In the genomic region with DNA sequence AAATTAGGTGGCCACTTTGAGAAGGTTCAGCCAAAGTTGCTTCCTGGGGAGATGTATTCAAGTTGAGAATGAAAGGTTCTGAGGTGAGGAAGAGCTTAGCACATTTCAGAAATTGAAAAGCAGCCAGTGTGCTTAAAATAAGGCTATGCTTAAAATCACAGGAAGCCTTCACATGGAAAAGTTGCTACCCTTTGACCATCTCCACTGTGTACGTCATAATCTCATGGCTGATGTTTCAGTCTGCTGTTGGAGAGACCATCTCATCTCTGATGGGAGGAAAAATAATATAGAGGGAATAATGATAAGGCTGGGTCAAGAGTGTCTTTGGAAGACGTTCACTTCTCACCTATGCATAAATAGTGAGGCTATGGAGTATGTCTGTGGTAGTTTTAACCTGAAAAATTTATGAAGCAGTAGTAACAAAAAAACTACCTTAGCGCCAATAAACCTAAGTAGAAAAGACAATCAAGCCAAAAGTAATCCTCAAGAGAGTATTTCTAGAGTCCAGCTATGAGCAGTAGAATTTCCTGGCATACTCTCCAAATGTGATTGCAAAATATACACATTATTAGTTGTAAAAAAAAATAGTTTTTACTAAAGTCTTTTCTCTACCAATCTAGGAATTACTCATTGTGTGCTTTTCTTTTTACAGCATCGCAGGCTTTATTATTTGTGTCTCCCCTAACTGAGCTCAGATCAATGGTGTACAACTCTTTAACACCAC, we compare ENCODE assay signal across 19 cellular contexts.
DNase-seq lines count a peak whose midpoint lies in the region; ATAC-seq and TF ChIP-seq lines count a peak whose summit lies in the region.
"Had no signal": no experiment of that assay in that cellular context is flagged by ENCODE, and none has a peak within 500 bp of the region (broad histone marks: within the 10 kb centered on the region; RNA-seq: fewer than 3 reads in every experiment).

No MANE protein-coding gene starts in this region.

- no peak for TF ChIP-seq POLR2A in erythroblast (IDR thresholded peaks at IDR 0.05; ENCODE audit: low read length)

- WGBS in GM23248 (ENCODE audit: low coverage in 1 of 2, low lambda C conversion rate in 2 of 2, missing lambda C conversion rate in 2 of 2), 2 experiments: 73 to 75% methylated on average over 4 of the region's 4 CpGs

- no peak overlapping the region for H2AFZ ChIP-seq in GM23248

- no peaks in the 10 kb centered on the region for H4K20me1 ChIP-seq in GM23248 (ENCODE audit: insufficient read depth)

- intact Hi-C loops in activated CD8-positive, alpha-beta T cell treated with anti-CD3 and anti-CD28 coated beads for 36 hours (cut with micrococcal nuclease): no loop called here

- H3K27me3 ChIP-seq in GM23248 (replicated peaks; ENCODE audit: insufficient read depth): no peaks in the 10 kb centered on the region
- H3K27me3 ChIP-seq: SJSA1 had no signal

- no peaks in the 10 kb centered on the region for H3K9me2 ChIP-seq in GM23248 (ENCODE audit: insufficient read depth)

- TF ChIP-seq CTCF in activated CD8-positive, alpha-beta T cell treated with anti-CD3 and anti-CD28 coated beads for 36 hours (IDR thresholded peaks at IDR 0.05): no peak

- H3K4me3 Mint-ChIP-seq in activated T-cell treated with anti-CD3 and anti-CD28 coated beads, Interleukin-2, amount 50 U/mL, for 72 hours: no peak overlapping the region
- no peak overlapping the region for H3K4me3 Mint-ChIP-seq in activated T-cell treated with anti-CD3 and anti-CD28 coated beads, Interleukin-2, amount 50 U/mL, for 24 hours
- H3K4me3 Mint-ChIP-seq in activated CD8-positive, alpha-beta T cell treated with anti-CD3 and anti-CD28 coated beads for 36 hours: no peak overlapping the region

- no peaks in the 10 kb centered on the region for H3K36me3 ChIP-seq in GM23248 (ENCODE audit: low read depth)
- H3K36me3 ChIP-seq: HAP-1, SJSA1 had no signal

- no peak for DNase-seq in activated T-cell treated with anti-CD3 and anti-CD28 coated beads, Interleukin-2, amount 50 U/mL, for 72 hours
- DNase-seq in activated T-cell treated with anti-CD3 and anti-CD28 coated beads, Interleukin-2, amount 50 U/mL, for 24 hours: no peak
- DNase-seq in GM23248: peak; percentile 71
- DNase-seq in fibroblast of peridontal ligament (ENCODE audit: extremely low read depth): peak; percentile 82
- peak; percentile 72 for DNase-seq in skeletal muscle cell (ENCODE audit: low read depth)
- no peak for DNase-seq in stimulated activated CD4-positive, alpha-beta T cell treated with anti-CD3 and anti-CD28 coated beads, Interleukin-15, amount 100 ng/mL, for 24 hours
- DNase-seq in erythroblast (lab: John Stamatoyannopoulos, UW): no peak
- DNase-seq in activated CD8-positive, alpha-beta T cell treated with anti-CD3 and anti-CD28 coated beads for 36 hours: no peak
- DNase-seq: 8988T, AML-193, Caco-2, DMS153, EL, NCI-H187, PC-3 had no signal

- no peaks in the 10 kb centered on the region for H3K36me3 Mint-ChIP-seq in activated T-cell treated with anti-CD3 and anti-CD28 coated beads, Interleukin-2, amount 50 U/mL, for 72 hours (ENCODE audit: insufficient read depth in 2 of 2)
- H3K36me3 Mint-ChIP-seq in activated T-cell treated with anti-CD3 and anti-CD28 coated beads, Interleukin-2, amount 50 U/mL, for 24 hours (ENCODE audit: low read depth): peaks cover 5% of the 10 kb centered on the region
- H3K36me3 Mint-ChIP-seq in activated CD8-positive, alpha-beta T cell treated with anti-CD3 and anti-CD28 coated beads for 36 hours (ENCODE audit: low read depth): no peaks in the 10 kb centered on the region

- peak overlapping the region; percentile 13 for H3K27ac Mint-ChIP-seq in activated T-cell treated with anti-CD3 and anti-CD28 coated beads, Interleukin-2, amount 50 U/mL, for 72 hours
- H3K27ac Mint-ChIP-seq in activated T-cell treated with anti-CD3 and anti-CD28 coated beads, Interleukin-2, amount 50 U/mL, for 24 hours: no peak overlapping the region
- no peak overlapping the region for H3K27ac Mint-ChIP-seq in activated CD8-positive, alpha-beta T cell treated with anti-CD3 and anti-CD28 coated beads for 36 hours

- in situ Hi-C loops in GM23248 (cut with MboI): no loop called here

- no peaks in the 10 kb centered on the region for H3K79me2 ChIP-seq in GM23248 (ENCODE audit: insufficient read depth)

- 0 out of 2 replicates have a peak overlapping the region, but pooled peaks have one; percentile 4 for H3K27ac ChIP-seq in GM23248
- H3K27ac ChIP-seq: HL-60, RWPE1, SJSA1 had no signal

- peaks cover 29% of the 10 kb centered on the region for H3F3A ChIP-seq in GM23248 (ENCODE audit: insufficient read depth)

- H3K4me1 ChIP-seq in GM23248 (ENCODE audit: insufficient read depth): peaks cover 41% of the 10 kb centered on the region
- H3K4me1 ChIP-seq: Caco-2, SJSA1 had no signal

- POLR2A ChIA-PET in activated CD8-positive, alpha-beta T cell treated with anti-CD3 and anti-CD28 coated beads for 36 hours (lab: Charles Lee): no interaction called here

- H3K4me1 Mint-ChIP-seq in activated T-cell treated with anti-CD3 and anti-CD28 coated beads, Interleukin-2, amount 50 U/mL, for 72 hours (ENCODE audit: low read depth): peaks cover 6% of the 10 kb centered on the region
- peaks cover 2% of the 10 kb centered on the region for H3K4me1 Mint-ChIP-seq in activated T-cell treated with anti-CD3 and anti-CD28 coated beads, Interleukin-2, amount 50 U/mL, for 24 hours (ENCODE audit: low read depth)
- peaks cover 3% of the 10 kb centered on the region for H3K4me1 Mint-ChIP-seq in activated CD8-positive, alpha-beta T cell treated with anti-CD3 and anti-CD28 coated beads for 36 hours (ENCODE audit: low read depth)

- H3K4me3 ChIP-seq in GM23248 (no peak overlapping the region), skeletal muscle cell (ENCODE audit: low read depth, low read length) (no peak overlapping the region)
- H3K4me3 ChIP-seq: HAP-1, SJSA1 had no signal

- H3K9ac ChIP-seq in GM23248: no peak overlapping the region

- H3K4me2 ChIP-seq in GM23248 (ENCODE audit: unreplicated experiment): peak overlapping the region; percentile 32

- H3K27me3 Mint-ChIP-seq in activated T-cell treated with anti-CD3 and anti-CD28 coated beads, Interleukin-2, amount 50 U/mL, for 72 hours (ENCODE audit: low read depth): no peaks in the 10 kb centered on the region
- no peaks in the 10 kb centered on the region for H3K27me3 Mint-ChIP-seq in activated T-cell treated with anti-CD3 and anti-CD28 coated beads, Interleukin-2, amount 50 U/mL, for 24 hours
- no peaks in the 10 kb centered on the region for H3K27me3 Mint-ChIP-seq in activated CD8-positive, alpha-beta T cell treated with anti-CD3 and anti-CD28 coated beads for 36 hours

- H3K9me3 ChIP-seq in GM23248 (ENCODE audit: low read depth): no peaks in the 10 kb centered on the region
- H3K9me3 ChIP-seq: Caco-2, HAP-1, SJSA1 had no signal

- CTCF ChIA-PET in activated CD8-positive, alpha-beta T cell treated with anti-CD3 and anti-CD28 coated beads for 36 hours (lab: Charles Lee): interaction anchor here (0.9 to 1.0 kb wide), 2 partner anchors 12 to 61 kb away, joined by 3 read pairs; no protein-coding TSS in a partner anchor

- no peak for ATAC-seq in activated T-cell treated with anti-CD3 and anti-CD28 coated beads, Interleukin-2, amount 50 U/mL, for 72 hours (replicated peaks in 1 of 2)
- no peak for ATAC-seq in activated CD8-positive, alpha-beta T cell treated with anti-CD3 and anti-CD28 coated beads for 36 hours
- ATAC-seq: PC-3 had no signal

- H3K9me3 Mint-ChIP-seq in activated T-cell treated with anti-CD3 and anti-CD28 coated beads, Interleukin-2, amount 50 U/mL, for 72 hours: no peaks in the 10 kb centered on the region
- no peaks in the 10 kb centered on the region for H3K9me3 Mint-ChIP-seq in activated T-cell treated with anti-CD3 and anti-CD28 coated beads, Interleukin-2, amount 50 U/mL, for 24 hours
- no peaks in the 10 kb centered on the region for H3K9me3 Mint-ChIP-seq in activated CD8-positive, alpha-beta T cell treated with anti-CD3 and anti-CD28 coated beads for 36 hours

Comparison
In these comparisons a context has a peak if more than half of its experiments do, and no peak if none do; other contexts are left out.
1. DNase-seq: peak in GM23248 (single experiment), fibroblast of peridontal ligament (single experiment) and skeletal muscle cell (single experiment); none in activated T-cell treated with anti-CD3 and anti-CD28 coated beads, Interleukin-2, amount 50 U/mL, for 72 hours (0 of 2), activated T-cell treated with anti-CD3 and anti-CD28 coated beads, Interleukin-2, amount 50 U/mL, for 24 hours (single experiment), stimulated activated CD4-positive, alpha-beta T cell treated with anti-CD3 and anti-CD28 coated beads, Interleukin-15, amount 100 ng/mL, for 24 hours (single experiment), erythroblast (0 of 2) and activated CD8-positive, alpha-beta T cell treated with anti-CD3 and anti-CD28 coated beads for 36 hours (single experiment).